1 cellular context compared by ENCODE assay signal in the genomic region with DNA sequence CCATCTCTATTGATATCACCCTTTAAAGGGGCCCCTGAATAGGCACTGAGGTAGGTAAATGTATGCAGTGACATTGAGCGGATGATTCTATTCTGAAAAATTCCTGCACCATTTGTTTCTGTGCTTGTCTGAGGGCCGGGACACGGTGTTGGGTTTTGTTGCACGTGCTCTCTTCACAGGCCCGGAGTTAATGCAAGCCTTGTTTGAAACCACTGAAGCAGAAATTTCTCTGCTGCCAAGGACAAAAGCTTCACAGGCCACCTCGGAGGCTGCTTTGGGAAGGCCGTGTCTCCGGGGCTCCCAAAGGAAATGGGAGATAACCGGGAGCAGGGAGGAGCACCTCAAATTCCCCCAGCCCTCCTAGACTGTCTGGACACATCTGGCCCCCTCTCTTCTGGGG.
TF ChIP-seq lines count a peak whose summit lies in the region.

No MANE protein-coding gene starts in this region.

TF ChIP-seq in WTC11, 78 proteins besides CTCF, POLR2A, EP300 and RAD21 (continued from another document):
- no peak for TF ChIP-seq ERG (CRISPR knock-in tag; IDR thresholded peaks at IDR 0.05)
- TF ChIP-seq, protein P1, sequence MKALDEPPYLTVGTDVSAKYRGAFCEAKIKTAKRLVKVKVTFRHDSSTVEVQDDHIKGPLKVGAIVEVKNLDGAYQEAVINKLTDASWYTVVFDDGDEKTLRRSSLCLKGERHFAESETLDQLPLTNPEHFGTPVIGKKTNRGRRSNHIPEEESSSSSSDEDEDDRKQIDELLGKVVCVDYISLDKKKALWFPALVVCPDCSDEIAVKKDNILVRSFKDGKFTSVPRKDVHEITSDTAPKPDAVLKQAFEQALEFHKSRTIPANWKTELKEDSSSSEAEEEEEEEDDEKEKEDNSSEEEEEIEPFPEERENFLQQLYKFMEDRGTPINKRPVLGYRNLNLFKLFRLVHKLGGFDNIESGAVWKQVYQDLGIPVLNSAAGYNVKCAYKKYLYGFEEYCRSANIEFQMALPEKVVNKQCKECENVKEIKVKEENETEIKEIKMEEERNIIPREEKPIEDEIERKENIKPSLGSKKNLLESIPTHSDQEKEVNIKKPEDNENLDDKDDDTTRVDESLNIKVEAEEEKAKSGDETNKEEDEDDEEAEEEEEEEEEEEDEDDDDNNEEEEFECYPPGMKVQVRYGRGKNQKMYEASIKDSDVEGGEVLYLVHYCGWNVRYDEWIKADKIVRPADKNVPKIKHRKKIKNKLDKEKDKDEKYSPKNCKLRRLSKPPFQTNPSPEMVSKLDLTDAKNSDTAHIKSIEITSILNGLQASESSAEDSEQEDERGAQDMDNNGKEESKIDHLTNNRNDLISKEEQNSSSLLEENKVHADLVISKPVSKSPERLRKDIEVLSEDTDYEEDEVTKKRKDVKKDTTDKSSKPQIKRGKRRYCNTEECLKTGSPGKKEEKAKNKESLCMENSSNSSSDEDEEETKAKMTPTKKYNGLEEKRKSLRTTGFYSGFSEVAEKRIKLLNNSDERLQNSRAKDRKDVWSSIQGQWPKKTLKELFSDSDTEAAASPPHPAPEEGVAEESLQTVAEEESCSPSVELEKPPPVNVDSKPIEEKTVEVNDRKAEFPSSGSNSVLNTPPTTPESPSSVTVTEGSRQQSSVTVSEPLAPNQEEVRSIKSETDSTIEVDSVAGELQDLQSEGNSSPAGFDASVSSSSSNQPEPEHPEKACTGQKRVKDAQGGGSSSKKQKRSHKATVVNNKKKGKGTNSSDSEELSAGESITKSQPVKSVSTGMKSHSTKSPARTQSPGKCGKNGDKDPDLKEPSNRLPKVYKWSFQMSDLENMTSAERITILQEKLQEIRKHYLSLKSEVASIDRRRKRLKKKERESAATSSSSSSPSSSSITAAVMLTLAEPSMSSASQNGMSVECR (CRISPR knock-in tag; IDR thresholded peaks at IDR 0.05; ENCODE audit: borderline replicate concordance) = no peak
